Comparison of ENCODE assay signal across 9 cellular contexts in the genomic region with DNA sequence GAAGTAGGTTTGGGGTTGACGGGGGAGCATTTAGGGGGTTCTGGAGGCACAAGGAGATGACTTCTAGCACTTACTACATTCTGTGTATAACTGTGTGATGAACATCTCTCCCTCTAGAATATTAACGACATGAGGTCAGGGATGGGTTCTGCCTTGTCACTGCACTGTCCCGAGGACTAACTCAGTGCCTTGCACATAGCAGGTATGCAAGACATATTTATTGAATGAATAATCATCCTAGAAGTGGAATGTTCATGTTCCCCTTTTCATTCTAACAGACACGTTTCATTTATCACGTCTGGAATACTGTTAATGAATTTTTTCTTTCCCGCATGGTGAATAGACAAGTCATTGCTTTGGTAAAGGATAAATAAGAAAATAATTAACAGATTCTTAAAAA. TPM values are rescaled to one million over a fixed set of nuclear protein-coding genes. Genes with fewer than 3 reads are reported as not detected.
"Had no signal": no experiment of that assay in that cellular context is flagged by ENCODE, and none has a peak within 500 bp of the region (broad histone marks: within the 10 kb centered on the region; RNA-seq: fewer than 3 reads in every experiment).

No MANE protein-coding gene starts in this region.

- H3K4me3 ChIP-seq: GM23338 had no signal

- H3K4me2 ChIP-seq: GM23338 had no signal

- H3K4me3 Mint-ChIP-seq: GM23338, H9, IgD-negative memory B cell had no signal

- H3K27ac Mint-ChIP-seq: GM23338, H9, IgD-negative memory B cell had no signal

- H3K27ac ChIP-seq: HL-60 had no signal

- H3K4me1 Mint-ChIP-seq: IgD-negative memory B cell had no signal

- FAIRE-seq: H1, H54, HepG2 had no signal

- DNase-seq: H9, HCEC 1CT, KBM-7 had no signal

- H3K9me3 Mint-ChIP-seq: H9 had no signal

- ATAC-seq: GM23338, HepG2 had no signal

RNA-seq across cellular contexts. Expression of a gene that starts 12.6 kb away (rescaled TPM):
- polyA plus RNA-seq: IgD-negative memory B cell had no signal
